In the genomic region with DNA sequence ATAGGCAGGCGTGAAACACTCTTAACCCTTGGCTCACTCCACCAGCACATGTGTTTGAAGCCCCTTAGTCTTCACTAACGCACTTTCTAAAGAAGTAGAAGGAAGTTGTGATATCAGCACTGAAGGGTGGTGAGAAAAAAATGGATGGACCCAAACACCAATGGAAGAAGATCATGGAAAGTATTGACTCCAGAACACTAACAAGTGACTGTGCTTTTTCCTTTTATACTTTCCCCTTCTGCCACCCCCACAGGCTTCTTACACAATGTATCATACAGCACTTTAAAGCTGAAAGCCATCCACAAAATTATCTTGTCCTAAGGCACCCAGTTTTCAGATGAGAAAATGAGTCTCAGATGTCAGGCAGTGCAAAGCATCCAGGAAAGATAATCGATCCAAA, we compare ENCODE assay signal across 29 cellular contexts.
DNase-seq lines count a peak whose midpoint lies in the region; ATAC-seq, FAIRE-seq and TF ChIP-seq lines count a peak whose summit lies in the region.
"Had no signal": no experiment of that assay in that cellular context is flagged by ENCODE, and none has a peak within 500 bp of the region (broad histone marks: within the 10 kb centered on the region; RNA-seq: fewer than 3 reads in every experiment).

No MANE protein-coding gene starts in this region.

- no peak for TF ChIP-seq RAD21 in HepG2 (CRISPR knock-in tag; IDR thresholded peaks at IDR 0.05)

- H3K4me1 Mint-ChIP-seq in Calu3 (ENCODE audit: low read depth, unreplicated experiment) = peaks cover 63% of the 10 kb centered on the region
- H3K4me1 Mint-ChIP-seq: activated naive CD8-positive, alpha-beta T cell treated with anti-CD3 and anti-CD28 coated beads, Interleukin-2, amount 10 ng/mL, durations not matched to agents 7 days and 5 days; IgD-negative memory B cell; T-helper 17 cell had no signal

- FAIRE-seq in HepG2 (lab: Jason Lieb, UNC) = no peak
- FAIRE-seq: endometrium had no signal

- no peak for ATAC-seq in HepG2
- ATAC-seq: T-helper 17 cell had no signal

- H3K9me3 ChIP-seq in mammary epithelial cell (replicated peaks; ENCODE audit: insufficient read depth, low read length) = no peaks in the 10 kb centered on the region
- no peaks in the 10 kb centered on the region for H3K9me3 ChIP-seq in HepG2 (ENCODE audit: low read length)
- no peaks in the 10 kb centered on the region for H3K9me3 ChIP-seq in smooth muscle cell (replicated peaks; ENCODE audit: low read depth)
- H3K9me3 ChIP-seq: BLaER1, heart right ventricle, left ventricle myocardium inferior, spleen had no signal

- intact Hi-C loops in Calu3 (cut with micrococcal nuclease; ENCODE audit: unreplicated experiment) = loop anchor here (5.0 kb wide), 1 partner anchor 48 kb away; no protein-coding TSS in a partner anchor
- intact Hi-C loops in mammary epithelial cell (cut with micrococcal nuclease) = no loop called here
- intact Hi-C loops in HepG2 (cut with micrococcal nuclease; ENCODE audit: unreplicated experiment) = no loop called here

- H3K27me3 ChIP-seq in mammary epithelial cell (ENCODE audit: insufficient read depth, low read length) = no peaks in the 10 kb centered on the region
- H3K27me3 ChIP-seq in HepG2 (ENCODE audit: control insufficient read depth in 1 of 2, insufficient read depth in 2 of 2, low read length in 2 of 2) = no peaks in the 10 kb centered on the region
- H3K27me3 ChIP-seq in smooth muscle cell (ENCODE audit: low read depth) = no peaks in the 10 kb centered on the region
- H3K27me3 ChIP-seq: BLaER1, brain microvascular endothelial cell, heart right ventricle, MG63, spleen had no signal

- TF ChIP-seq EP300 in HepG2 (IDR thresholded peaks at IDR 0.05; ENCODE audit: low read depth in 2 of 2, low read length in 2 of 2) = no peak
- no peak for TF ChIP-seq EP300 in HepG2 (CRISPR knock-in tag; IDR thresholded peaks at IDR 0.05; ENCODE audit: borderline replicate concordance)

- CTCF ChIA-PET in Calu3 (lab: Charles Lee) (interaction anchor here (1.7 kb wide), 1 partner anchor 18 kb away, joined by 5 read pairs; no protein-coding TSS in a partner anchor), mammary epithelial cell (lab: Charles Lee; ENCODE audit: low non-redundant PET) (no interaction called here), HepG2 (lab: Yijun Ruan, JAX; ENCODE audit: low intra/inter-chr PET ratio, low total read pairs) (no interaction called here)

- no peaks in the 10 kb centered on the region for H3K36me3 Mint-ChIP-seq in Calu3 (ENCODE audit: insufficient read depth, unreplicated experiment)
- H3K36me3 Mint-ChIP-seq: activated naive CD8-positive, alpha-beta T cell treated with anti-CD3 and anti-CD28 coated beads, Interleukin-2, amount 10 ng/mL, durations not matched to agents 7 days and 5 days; IgD-negative memory B cell had no signal

- H3K36me3 ChIP-seq in mammary epithelial cell (ENCODE audit: insufficient read depth, low read length) (no peaks in the 10 kb centered on the region), HepG2 (replicated peaks in 1 of 2; ENCODE audit: control insufficient read depth in 1 of 2, insufficient read depth in 2 of 2, low read length in 2 of 2) (no peaks in the 10 kb centered on the region), smooth muscle cell (ENCODE audit: low read depth) (no peaks in the 10 kb centered on the region)
- H3K36me3 ChIP-seq: BLaER1, brain microvascular endothelial cell, heart right ventricle, left ventricle myocardium inferior, MG63, spleen had no signal

- peak overlapping the region; percentile 9 for H3K9ac ChIP-seq in mammary epithelial cell (ENCODE audit: insufficient read depth, low read length)
- H3K9ac ChIP-seq in HepG2 (ENCODE audit: insufficient read depth, low read depth, low read length) = no peak overlapping the region
- no peak overlapping the region for H3K9ac ChIP-seq in smooth muscle cell (ENCODE audit: low read depth)
- H3K9ac ChIP-seq: BLaER1 had no signal

- POLR2A ChIA-PET in HepG2 (lab: Yijun Ruan, JAX) = interaction anchor here (1.5 to 1.6 kb wide), 2 partner anchors 32 to 95 kb away, joined by 5 to 7 read pairs; no protein-coding TSS in a partner anchor

- H3K79me2 ChIP-seq in mammary epithelial cell (ENCODE audit: insufficient read depth, low read length) (no peaks in the 10 kb centered on the region), HepG2 (ENCODE audit: insufficient read depth, low read length) (peaks cover 3% of the 10 kb centered on the region), smooth muscle cell (ENCODE audit: low read depth) (no peaks in the 10 kb centered on the region)

- H3K4me1 ChIP-seq in mammary epithelial cell (ENCODE audit: insufficient read depth, low read length) (peaks cover 74% of the 10 kb centered on the region), HepG2 (ENCODE audit: insufficient read depth, low read length) (peaks cover 57% of the 10 kb centered on the region), smooth muscle cell (ENCODE audit: low read depth) (peaks cover 17% of the 10 kb centered on the region)
- H3K4me1 ChIP-seq: BLaER1 had no signal

- peaks cover 36% of the 10 kb centered on the region for H3F3A ChIP-seq in smooth muscle cell (ENCODE audit: low read depth)

- H3K4me3 Mint-ChIP-seq in Calu3 (ENCODE audit: low read depth, unreplicated experiment) = no peak overlapping the region
- H3K4me3 Mint-ChIP-seq: activated CD4-positive, alpha-beta T cell treated with anti-CD3 and anti-CD28 coated beads, Interleukin-2, amount 10 ng/mL, durations not matched to agents 24 days and 14 days; activated naive CD8-positive, alpha-beta T cell treated with anti-CD3 and anti-CD28 coated beads, Interleukin-2, amount 10 ng/mL, durations not matched to agents 7 days and 5 days; IgD-negative memory B cell; neural crest cell; stimulated activated naive CD8-positive, alpha-beta T cell treated with anti-CD3 and anti-CD28 coated beads, Interleukin-15, Interleukin-2, amounts not matched to agents 100 ng/mL and 50 ng/mL, for 24 hours; T-helper 17 cell had no signal

- no peak for TF ChIP-seq POLR2A in HepG2 (IDR thresholded peaks at IDR 0.05; ENCODE audit: insufficient read depth in 1 of 2, low read depth in 2 of 2, low read length in 2 of 2)

- dilution Hi-C loops in mammary epithelial cell (cut with HindIII; ENCODE audit: low sequenced_read_pairs) = no loop called here

- TF ChIP-seq CTCF in Calu3 (IDR thresholded peaks at IDR 0.05; ENCODE audit: unreplicated experiment) = no peak
- TF ChIP-seq CTCF in mammary epithelial cell (conservative IDR thresholded peaks at IDR 0.05 in 1 of 2, IDR thresholded peaks at IDR 0.05 in 1 of 2; ENCODE audit: extremely low read depth in 1 of 2, insufficient read depth in 1 of 2, low read depth in 1 of 2, low read length in 2 of 2) = no peak
- TF ChIP-seq CTCF in HepG2 (CRISPR knock-in tag; IDR thresholded peaks at IDR 0.05) = no peak
- no peak for TF ChIP-seq CTCF in smooth muscle cell (IDR thresholded peaks at IDR 0.05; ENCODE audit: borderline replicate concordance, insufficient read depth, poor library complexity, severe bottlenecking)

- H2AFZ ChIP-seq in mammary epithelial cell (ENCODE audit: low read depth, low read length) = peak overlapping the region; percentile 19
- no peak overlapping the region for H2AFZ ChIP-seq in HepG2 (ENCODE audit: low read length)
- no peak overlapping the region for H2AFZ ChIP-seq in smooth muscle cell (ENCODE audit: low read depth)

- H4K20me1 ChIP-seq in mammary epithelial cell (ENCODE audit: insufficient read depth, low read length) (no peaks in the 10 kb centered on the region), HepG2 (ENCODE audit: insufficient read depth, low read length) (no peaks in the 10 kb centered on the region), smooth muscle cell (ENCODE audit: low read depth) (no peaks in the 10 kb centered on the region)
- H4K20me1 ChIP-seq: BLaER1 had no signal

- peak overlapping the region; percentile 51 for H3K27ac ChIP-seq in mammary epithelial cell (ENCODE audit: insufficient read depth, low read depth, low read length)
- peak overlapping the region; percentile 34 for H3K27ac ChIP-seq in HepG2 (ENCODE audit: extremely low read length, insufficient read depth, low read length)
- peak overlapping the region; percentile 68 for H3K27ac ChIP-seq in smooth muscle cell (ENCODE audit: low read depth)
- H3K27ac ChIP-seq: BLaER1, brain microvascular endothelial cell, HL-60, spleen had no signal

- DNase-seq in Calu3 (no peak), mammary epithelial cell (no peak), HepG2 (ENCODE audit: low spot score) (no peak), smooth muscle cell (lab: John Stamatoyannopoulos, UW; ENCODE audit: unreplicated experiment) (no peak), NOMO-1 treated with dmso at 0.1 percent for 144 hours (lab: John Stamatoyannopoulos, UW; ENCODE audit: unreplicated experiment) (no peak), nucleus accumbens (lab: John Stamatoyannopoulos, UW) (no peak), NCI-H2171 treated with DMSO at 0.1 percent for 48 hours (lab: John Stamatoyannopoulos, UW) (no peak)
- DNase-seq in stimulated activated CD4-positive, alpha-beta T cell treated with anti-CD3 and anti-CD28 coated beads, Interleukin-2, amount 100 ng/mL, for 24 hours = no peak
- DNase-seq: activated CD4-positive, alpha-beta T cell treated with anti-CD3 and anti-CD28 coated beads, Interleukin-2, amount 10 ng/mL, durations not matched to agents 24 days and 14 days; activated naive CD8-positive, alpha-beta T cell treated with anti-CD3 and anti-CD28 coated beads, Interleukin-2, amount 10 ng/mL, durations not matched to agents 7 days and 5 days; brain microvascular endothelial cell; cortex of kidney; GOT3; heart right ventricle; left ventricle myocardium inferior; NCI-H1436; NCI-H510A treated with DMSO at 0.1 percent for 48 hours; spleen; stimulated activated CD4-positive, alpha-beta T cell treated with anti-CD3 and anti-CD28 coated beads, Interleukin-4, amount 100 ng/mL, for 24 hours; T-helper 17 cell had no signal

- WGBS in mammary epithelial cell (ENCODE audit: low coverage, missing lambda C conversion rate) = 38% methylated on average over 3 of the region's 3 CpGs
- WGBS in HepG2 (ENCODE audit: low lambda C conversion rate) = 76% methylated on average over 3 of the region's 3 CpGs
- 65% methylated on average over 3 of the region's 3 CpGs for WGBS in smooth muscle cell (ENCODE audit: low lambda C conversion rate)

- H3K4me3 ChIP-seq in mammary epithelial cell (replicated peaks in 1 of 3; ENCODE audit: insufficient read depth in 1 of 3, low read depth in 2 of 3, low read length in 3 of 3) (no peak overlapping the region), HepG2 (replicated peaks in 1 of 3; ENCODE audit: insufficient read depth in 1 of 3, low read depth in 2 of 3, low read length in 3 of 3) (no peak overlapping the region), smooth muscle cell (no peak overlapping the region)
- H3K4me3 ChIP-seq: BLaER1, heart right ventricle, left ventricle myocardium inferior, MG63, spleen had no signal

- H3K27me3 Mint-ChIP-seq in Calu3 (ENCODE audit: unreplicated experiment) = no peaks in the 10 kb centered on the region
- H3K27me3 Mint-ChIP-seq: activated CD4-positive, alpha-beta T cell treated with anti-CD3 and anti-CD28 coated beads, Interleukin-2, amount 10 ng/mL, durations not matched to agents 24 days and 14 days; activated naive CD8-positive, alpha-beta T cell treated with anti-CD3 and anti-CD28 coated beads, Interleukin-2, amount 10 ng/mL, durations not matched to agents 7 days and 5 days; IgD-negative memory B cell; progenitor cell of endocrine pancreas; stimulated activated naive CD8-positive, alpha-beta T cell treated with anti-CD3 and anti-CD28 coated beads, Interleukin-15, Interleukin-2, amounts not matched to agents 100 ng/mL and 50 ng/mL, for 24 hours; T-helper 17 cell had no signal

- peak overlapping the region; percentile 8 for H3K4me2 ChIP-seq in mammary epithelial cell (ENCODE audit: insufficient read depth, low read depth, low read length)
- H3K4me2 ChIP-seq in HepG2 (ENCODE audit: low read depth, low read length) = no peak overlapping the region
- no peak overlapping the region for H3K4me2 ChIP-seq in smooth muscle cell
- H3K4me2 ChIP-seq: BLaER1 had no signal

- H3K9me3 Mint-ChIP-seq in Calu3 (ENCODE audit: low read depth, unreplicated experiment) = no peaks in the 10 kb centered on the region
- H3K9me3 Mint-ChIP-seq: activated CD4-positive, alpha-beta T cell treated with anti-CD3 and anti-CD28 coated beads, Interleukin-2, amount 10 ng/mL, durations not matched to agents 24 days and 14 days; activated naive CD8-positive, alpha-beta T cell treated with anti-CD3 and anti-CD28 coated beads, Interleukin-2, amount 10 ng/mL, durations not matched to agents 7 days and 5 days; activated T-helper 2 cell treated with anti-CD3 and anti-CD28 coated beads, Interferon-gamma antibody, Interleukin-2, Interleukin-4, amounts not matched to agents 10 μg/mL and 5 μg/mL and 100 μg/mL, durations not matched to agents 14 hours and 24 hours and 36 hours; IgD-negative memory B cell; neural crest cell; stimulated activated naive CD8-positive, alpha-beta T cell treated with anti-CD3 and anti-CD28 coated beads, Interleukin-15, Interleukin-2, amounts not matched to agents 100 ng/mL and 50 ng/mL, for 24 hours had no signal

- BruUV-seq in Calu3 (replicated peaks; lab: Mats Ljungman, UMichigan) = no TSS peak
- no TSS peak for BruUV-seq in mammary epithelial cell (replicated peaks; lab: Mats Ljungman, UMichigan)
- BruUV-seq in HepG2 (replicated peaks; lab: Mats Ljungman, UMichigan) = no TSS peak

- H3K27ac Mint-ChIP-seq in Calu3 (ENCODE audit: unreplicated experiment) = peak overlapping the region; percentile 50
- H3K27ac Mint-ChIP-seq: activated CD4-positive, alpha-beta T cell treated with anti-CD3 and anti-CD28 coated beads, Interleukin-2, amount 10 ng/mL, durations not matched to agents 24 days and 14 days; activated naive CD8-positive, alpha-beta T cell treated with anti-CD3 and anti-CD28 coated beads, Interleukin-2, amount 10 ng/mL, durations not matched to agents 7 days and 5 days; activated T-helper 2 cell treated with anti-CD3 and anti-CD28 coated beads, Interferon-gamma antibody, Interleukin-2, Interleukin-4, amounts not matched to agents 10 μg/mL and 5 μg/mL and 100 μg/mL, durations not matched to agents 14 hours and 24 hours and 36 hours; IgD-negative memory B cell; stimulated activated naive CD8-positive, alpha-beta T cell treated with anti-CD3 and anti-CD28 coated beads, Interleukin-15, Interleukin-2, amounts not matched to agents 100 ng/mL and 50 ng/mL, for 24 hours; T-helper 17 cell had no signal

- in situ Hi-C loops in mammary epithelial cell (cut with MboI; ENCODE audit: low sequenced_read_pairs in 2 of 2) = no loop called here
- in situ Hi-C loops in HepG2 (cut with HindIII; ENCODE audit: extremely low pct_ligation_motif_present, low pct_unique_long_range_greater_than_20kb) = no loop called here
